21 cellular contexts compared by ENCODE assay signal in the genomic region with DNA sequence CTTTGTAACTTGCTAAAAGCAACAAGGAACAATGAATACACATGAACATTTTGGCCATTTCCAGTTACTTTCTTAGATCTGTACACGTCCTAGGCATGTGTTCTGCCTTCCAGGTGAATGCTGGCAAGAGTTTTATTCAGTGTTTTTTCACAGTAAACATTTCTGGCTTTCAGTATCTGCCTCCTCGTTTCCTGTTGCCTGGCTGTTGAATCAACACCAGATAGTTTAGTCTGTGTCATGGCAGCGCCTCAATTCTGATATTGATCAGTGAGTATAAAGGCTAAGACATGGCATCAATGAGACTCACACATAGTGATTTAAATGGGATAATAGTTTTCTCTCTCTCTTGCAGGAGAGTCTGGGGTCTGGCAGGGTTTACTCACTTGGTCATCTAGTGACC.
"Had no signal": no experiment of that assay in that cellular context is flagged by ENCODE, and none has a peak within 500 bp of the region (broad histone marks: within the 10 kb centered on the region; RNA-seq: fewer than 3 reads in every experiment).

No MANE protein-coding gene starts in this region.

- H3K36me3 Mint-ChIP-seq: IgD-negative memory B cell had no signal

- H3K4me1 Mint-ChIP-seq: IgD-negative memory B cell had no signal

- H3K9me3 ChIP-seq: SK-N-SH had no signal

- H3K27ac Mint-ChIP-seq: IgD-negative memory B cell had no signal

- DNase-seq: Karpas-422, KBM-7, MM.1S, NCI-H1105, NCI-H1417, NCI-H1436 treated with DMSO at 0.1 percent for 48 hours, NCI-H187, NCI-H2029, NCI-H2081 treated with DMSO at 0.1 percent for 48 hours, NCI-H2171, NCI-H226, NCI-H446, NCI-H510A, NCI-H524 treated with DMSO at 0.1 percent for 48 hours, NCI-H69, NCI-H774, RPMI8226, SHP77, SK-N-SH, SW 1271 had no signal

- H3K4me3 Mint-ChIP-seq: IgD-negative memory B cell had no signal
